ENCODE assay signal across 10 cellular contexts in the genomic region with DNA sequence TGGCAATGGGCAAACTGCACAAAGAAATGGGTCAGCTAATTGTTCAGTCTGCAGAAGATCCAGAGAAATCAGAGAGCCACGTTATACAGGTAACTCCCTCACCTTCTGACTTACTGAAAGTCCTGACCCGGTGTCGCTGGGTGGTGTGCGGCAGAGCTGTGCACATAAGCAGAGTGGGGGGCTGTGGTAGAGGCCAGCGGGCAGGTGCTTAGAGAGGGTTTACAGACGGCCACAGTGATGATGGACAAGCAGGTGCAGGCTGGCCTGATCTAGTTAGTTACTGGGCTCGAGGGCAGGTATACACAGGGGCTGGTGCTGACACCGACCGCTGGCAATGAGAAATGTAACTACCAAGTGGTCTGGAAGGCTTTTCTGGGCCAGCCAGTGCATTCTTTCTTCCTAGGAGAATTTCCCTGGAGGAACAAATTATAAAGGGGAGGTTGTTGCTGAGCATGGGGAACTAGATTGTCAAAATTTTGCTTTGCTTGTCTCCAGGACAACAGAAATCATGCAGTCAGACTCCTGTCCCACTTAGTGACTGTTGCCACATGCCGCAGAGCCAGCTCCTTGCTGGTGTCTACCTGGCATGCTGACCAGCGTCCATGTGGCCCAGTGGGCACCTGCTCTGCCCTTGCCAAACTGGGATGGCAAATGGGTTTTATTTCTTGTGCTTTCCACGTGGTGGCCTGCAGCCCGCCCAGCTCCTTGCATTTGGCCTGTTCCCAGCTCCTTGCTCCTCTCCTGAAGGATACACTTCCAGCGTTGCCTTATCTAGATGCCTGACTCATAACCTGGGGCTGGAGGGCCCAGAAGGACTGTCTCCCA. TPM values are rescaled to one million over a fixed set of nuclear protein-coding genes. Genes with fewer than 3 reads are reported as not detected.
DNase-seq lines count a peak whose midpoint lies in the region; ATAC-seq and TF ChIP-seq lines count a peak whose summit lies in the region.
"Had no signal": no experiment of that assay in that cellular context is flagged by ENCODE, and none has a peak within 500 bp of the region (broad histone marks: within the 10 kb centered on the region; RNA-seq: fewer than 3 reads in every experiment).

No MANE protein-coding gene starts in this region.

- H3K36me3 ChIP-seq in breast epithelium, result no peaks in the 10 kb centered on the region
- H3K36me3 ChIP-seq in lower lobe of right lung, result peaks cover 48% of the 10 kb centered on the region

- peak overlapping the region; percentile 35 for H3K27ac Mint-ChIP-seq in MCF 10A (ENCODE audit: low read depth, unreplicated experiment)
- H3K27ac Mint-ChIP-seq in activated naive CD8-positive, alpha-beta T cell treated with anti-CD3 and anti-CD28 coated beads, Interleukin-2, amount 50 U/mL, for 24 hours, result peak overlapping the region; percentile 93

- no peaks in the 10 kb centered on the region for H3K9me3 Mint-ChIP-seq in MCF 10A (ENCODE audit: unreplicated experiment)
- no peaks in the 10 kb centered on the region for H3K9me3 Mint-ChIP-seq in activated naive CD8-positive, alpha-beta T cell treated with anti-CD3 and anti-CD28 coated beads, Interleukin-2, amount 50 U/mL, for 24 hours

- BruUV-seq in MCF 10A (replicated peaks; lab: Mats Ljungman, UMichigan), result no TSS peak

- no peak for TF ChIP-seq CTCF in MCF 10A (IDR thresholded peaks at IDR 0.05; ENCODE audit: unreplicated experiment)
- no peak for TF ChIP-seq CTCF in breast epithelium (IDR thresholded peaks at IDR 0.05)
- TF ChIP-seq CTCF in lower lobe of right lung (IDR thresholded peaks at IDR 0.05), result no peak

- POLR2A ChIA-PET in MCF 10A (lab: Yijun Ruan, JAX), result interaction anchor here (0.9 to 1.5 kb wide), 5 partner anchors 13 to 53 kb away, joined by 3 to 8 read pairs (median 4); no protein-coding TSS in a partner anchor

- ATAC-seq in activated naive CD8-positive, alpha-beta T cell treated with anti-CD3 and anti-CD28 coated beads, Interleukin-2, amount 50 U/mL, for 24 hours, result no peak
- ATAC-seq in lower lobe of right lung (no peak), sciatic nerve (no peak), GM21367 (IDR thresholded peaks at IDR 0.05; ENCODE audit: unreplicated experiment) (no peak)

- no peaks in the 10 kb centered on the region for H3K27me3 ChIP-seq in breast epithelium
- no peaks in the 10 kb centered on the region for H3K27me3 ChIP-seq in lower lobe of right lung (ENCODE audit: low read depth)
- H3K27me3 ChIP-seq: BE2C had no signal

- peak overlapping the region in 1 of 2 donors; percentile 33 for H3K27ac ChIP-seq in breast epithelium
- peak overlapping the region; percentile 81 for H3K27ac ChIP-seq in lower lobe of right lung

- no peak for DNase-seq in MCF 10A (ENCODE audit: unreplicated experiment)
- no peak for DNase-seq in breast epithelium (ENCODE audit: low spot score in 2 of 2)
- DNase-seq in activated naive CD8-positive, alpha-beta T cell treated with anti-CD3 and anti-CD28 coated beads, Interleukin-2, amount 50 U/mL, for 24 hours, result no peak
- DNase-seq in lower lobe of right lung, result no peak
- no peak for DNase-seq in SW480 (ENCODE audit: low spot score)
- no peak for DNase-seq in sciatic nerve (ENCODE audit: low spot score)
- DNase-seq in DMS 273 (lab: John Stamatoyannopoulos, UW; ENCODE audit: unreplicated experiment), result no peak
- DNase-seq: BE2C, NCI-H2081 treated with DMSO at 0.1 percent for 48 hours had no signal

- H3K36me3 Mint-ChIP-seq in MCF 10A (ENCODE audit: insufficient read depth, unreplicated experiment), result peaks cover 86% of the 10 kb centered on the region
- peaks cover 38% of the 10 kb centered on the region for H3K36me3 Mint-ChIP-seq in activated naive CD8-positive, alpha-beta T cell treated with anti-CD3 and anti-CD28 coated beads, Interleukin-2, amount 50 U/mL, for 24 hours (ENCODE audit: low read depth)

- H3K27me3 Mint-ChIP-seq in MCF 10A (ENCODE audit: insufficient read depth, unreplicated experiment), result no peaks in the 10 kb centered on the region
- H3K27me3 Mint-ChIP-seq in activated naive CD8-positive, alpha-beta T cell treated with anti-CD3 and anti-CD28 coated beads, Interleukin-2, amount 50 U/mL, for 24 hours, result no peaks in the 10 kb centered on the region

- H3K4me1 Mint-ChIP-seq in MCF 10A (ENCODE audit: insufficient read depth, unreplicated experiment), result peaks cover 8% of the 10 kb centered on the region
- H3K4me1 Mint-ChIP-seq in activated naive CD8-positive, alpha-beta T cell treated with anti-CD3 and anti-CD28 coated beads, Interleukin-2, amount 50 U/mL, for 24 hours, result peaks cover 50% of the 10 kb centered on the region

- H3K9me3 ChIP-seq in breast epithelium (no peaks in the 10 kb centered on the region), lower lobe of right lung (no peaks in the 10 kb centered on the region)
- H3K9me3 ChIP-seq: BE2C had no signal

- H3K4me1 ChIP-seq in breast epithelium (no peaks in the 10 kb centered on the region), lower lobe of right lung (peaks cover 29% of the 10 kb centered on the region)
- H3K4me1 ChIP-seq: BE2C had no signal

- intact Hi-C loops in MCF 10A (cut with micrococcal nuclease), result no loop called here
- intact Hi-C loops in breast epithelium (cut with DNase I; ENCODE audit: low total_unique reads), result no loop called here
- intact Hi-C loops in lower lobe of right lung (cut with DNase I), result no loop called here
- intact Hi-C loops in sciatic nerve (cut with DNase I), result no loop called here

- TF ChIP-seq POLR2A in breast epithelium (IDR thresholded peaks at IDR 0.05), result no peak

- CTCF ChIA-PET in MCF 10A (lab: Yijun Ruan, JAX), result interaction anchor here (0.5 to 0.6 kb wide), 2 partner anchors 28 to 371 kb away, joined by 3 read pairs; no protein-coding TSS in a partner anchor

- no peak overlapping the region for H3K4me3 Mint-ChIP-seq in MCF 10A (ENCODE audit: unreplicated experiment)
- H3K4me3 Mint-ChIP-seq in activated naive CD8-positive, alpha-beta T cell treated with anti-CD3 and anti-CD28 coated beads, Interleukin-2, amount 50 U/mL, for 24 hours, result peak overlapping the region; percentile 82

- H3K4me3 ChIP-seq in breast epithelium, result no peak overlapping the region
- H3K4me3 ChIP-seq in lower lobe of right lung, result no peak overlapping the region

RNA-seq across cellular contexts. Expression of a gene that starts 28.8 kb away (rescaled TPM):
- 27.2 and 35.3 TPM in 2 replicates for total RNA-seq in MCF 10A (2022)
- total RNA-seq in breast epithelium, result 10 to 100 TPM; 33.8 to 55.0 (median 37.3) TPM
- 33.8 TPM for total RNA-seq in lower lobe of right lung
- total RNA-seq in sciatic nerve, result 32.1 TPM

RNA-seq across cellular contexts. Expression of a gene that starts 32.8 kb away (rescaled TPM):
- total RNA-seq in MCF 10A (2022) (33.2 and 44.7 TPM in 2 replicates), breast epithelium (10 to 100 TPM; 14.6 to 25.2 (median 18.6) TPM), lower lobe of right lung (14.6 TPM), sciatic nerve (13.5 TPM)

RNA-seq across cellular contexts. Expression of a gene that starts 45.9 kb away (rescaled TPM):
- total RNA-seq in MCF 10A (2022) (85.6 and 94.4 TPM in 2 replicates), breast epithelium (100 to 1,000 TPM; 154 to 165 (median 164) TPM), lower lobe of right lung (82.0 TPM), sciatic nerve (62.3 TPM)

RNA-seq across cellular contexts. Expression of a gene that starts 52.1 kb away (rescaled TPM):
- total RNA-seq in MCF 10A (2022), result 190 and 226 TPM in 2 replicates
- 100 to 1,000 TPM; 117 to 166 (median 124) TPM for total RNA-seq in breast epithelium
- 94.7 TPM for total RNA-seq in lower lobe of right lung
- total RNA-seq in sciatic nerve, result 96.5 TPM
